Comparison of ENCODE assay signal across 1 cellular context in genomic region chr7:103152744-103153617, GRCh38.
A peak's percentile ranks its signal among the peaks of the same experiment; 100 is the strongest.
TF ChIP-seq lines count a peak whose summit lies in the region.

No MANE protein-coding gene starts in this region.

TF ChIP-seq in HepG2, 621 proteins besides CTCF, POLR2A, EP300 and RAD21:
- 0 out of 2 replicates have a peak, but pooled peaks have one; percentile 10 for TF ChIP-seq ZNF687 (CRISPR knock-in tag; IDR thresholded peaks at IDR 0.05)
TF ChIP-seq in HepG2: peak in this region for 1; not testable (repeated sequence) for 620.
